8 cellular contexts compared by ENCODE assay signal in genomic region chr2:211093743-211094303, GRCh38.
DNase-seq lines count a peak whose midpoint lies in the region; ATAC-seq and TF ChIP-seq lines count a peak whose summit lies in the region.

No MANE protein-coding gene starts in this region.

- H3K4me3 Mint-ChIP-seq in natural killer cell treated with Interleukin-12 subunit alpha and Interleukin-12 subunit beta and Interleukin-15 and Interleukin-18, amount 100 ng/mL, for 72 hours = no peak overlapping the region

- H3K27ac ChIP-seq in A673 (ENCODE audit: low read depth, low read length, poor library complexity, severe bottlenecking) (no peak overlapping the region), aorta (ENCODE audit: low read depth in 1 of 2, low read length in 2 of 2) (no peak overlapping the region)

- ATAC-seq in GM18868 (IDR thresholded peaks at IDR 0.05; ENCODE audit: unreplicated experiment) (peak; percentile 73), aorta (ENCODE audit: low FRiP score) (no peak)
- no peak for ATAC-seq in natural killer cell treated with Interleukin-12 subunit alpha and Interleukin-12 subunit beta and Interleukin-15 and Interleukin-18, amount 100 ng/mL, for 72 hours

- CTCF ChIA-PET in A673 (lab: Charles Lee) = no interaction called here

- no peaks in the 10 kb centered on the region for H3K4me1 ChIP-seq in A673 (ENCODE audit: insufficient read depth, low read length, poor library complexity, severe bottlenecking)
- H3K4me1 ChIP-seq in aorta (ENCODE audit: control insufficient read depth in 1 of 2, insufficient read depth in 2 of 2, low read length in 2 of 2) = no peaks in the 10 kb centered on the region

- in situ Hi-C loops in G401 (cut with HindIII; ENCODE audit: low sequenced_read_pairs) = no loop called here

- H3K27me3 Mint-ChIP-seq in natural killer cell treated with Interleukin-12 subunit alpha and Interleukin-12 subunit beta and Interleukin-15 and Interleukin-18, amount 100 ng/mL, for 72 hours = no peaks in the 10 kb centered on the region

- peaks cover 20% of the 10 kb centered on the region for H3K9me3 Mint-ChIP-seq in natural killer cell treated with Interleukin-12 subunit alpha and Interleukin-12 subunit beta and Interleukin-15 and Interleukin-18, amount 100 ng/mL, for 72 hours

- H3K36me3 ChIP-seq in A673 (ENCODE audit: insufficient read depth, low read length, poor library complexity, severe bottlenecking) = no peaks in the 10 kb centered on the region
- no peaks in the 10 kb centered on the region for H3K36me3 ChIP-seq in aorta (ENCODE audit: control insufficient read depth in 1 of 2, insufficient read depth in 2 of 2, low read length in 1 of 2)

- no peak for TF ChIP-seq POLR2A in erythroblast (IDR thresholded peaks at IDR 0.05; ENCODE audit: low read length)

- POLR2A ChIA-PET in A673 (lab: Charles Lee; ENCODE audit: low non-redundant PET) = no interaction called here

- H3K9me3 ChIP-seq in A673 (ENCODE audit: low read depth, low read length, poor library complexity, severe bottlenecking) = no peaks in the 10 kb centered on the region
- no peaks in the 10 kb centered on the region for H3K9me3 ChIP-seq in aorta (ENCODE audit: control insufficient read depth, low read length)

- 90 to 92% methylated on average over 3 of the region's 3 CpGs for WGBS in aorta, 2 donors

- peak; percentile 52 for TF ChIP-seq CTCF in A673 (conservative IDR thresholded peaks at IDR 0.05; ENCODE audit: low read depth, low read length)
- peak; percentile 74 for TF ChIP-seq CTCF in LNCAP (IDR thresholded peaks at IDR 0.05)

- no peaks in the 10 kb centered on the region for H3K4me1 Mint-ChIP-seq in natural killer cell treated with Interleukin-12 subunit alpha and Interleukin-12 subunit beta and Interleukin-15 and Interleukin-18, amount 100 ng/mL, for 72 hours (ENCODE audit: low read depth in 2 of 2)

- no TSS peak for BruUV-seq in A673 (replicated peaks; lab: Mats Ljungman, UMichigan)

- H3K27ac Mint-ChIP-seq in natural killer cell treated with Interleukin-12 subunit alpha and Interleukin-12 subunit beta and Interleukin-15 and Interleukin-18, amount 100 ng/mL, for 72 hours = no peak overlapping the region

- H3K27me3 ChIP-seq in A673 (replicated peaks; ENCODE audit: insufficient read depth, low read depth, low read length, poor library complexity) (no peaks in the 10 kb centered on the region), aorta (ENCODE audit: control insufficient read depth in 1 of 2, insufficient read depth in 2 of 2, low read length in 1 of 2) (no peaks in the 10 kb centered on the region)

- H3K4me3 ChIP-seq in A673 (ENCODE audit: low read depth, low read length, poor library complexity, severe bottlenecking) = no peak overlapping the region
- no peak overlapping the region for H3K4me3 ChIP-seq in aorta (ENCODE audit: low read length in 2 of 2)

- intact Hi-C loops in A673 (cut with micrococcal nuclease; ENCODE audit: unreplicated experiment) = no loop called here
- intact Hi-C loops in aorta (cut with DNase I) = no loop called here

- DNase-seq in A673 (ENCODE audit: low spot score) = no peak
- DNase-seq in erythroblast (lab: John Stamatoyannopoulos, UW) = peak; percentile 1
- no peak for DNase-seq in activated CD4-positive, alpha-beta T cell treated with anti-CD3 and anti-CD28 coated beads, Interleukin-2, amount 50 U/mL, for 1 hour
- DNase-seq in G401 (ENCODE audit: low spot score) = no peak
- DNase-seq in aorta = no peak
- DNase-seq in natural killer cell treated with Interleukin-12 subunit alpha and Interleukin-12 subunit beta and Interleukin-15 and Interleukin-18, amount 100 ng/mL, for 72 hours (ENCODE audit: low spot score) = no peak

- H3K36me3 Mint-ChIP-seq in natural killer cell treated with Interleukin-12 subunit alpha and Interleukin-12 subunit beta and Interleukin-15 and Interleukin-18, amount 100 ng/mL, for 72 hours = no peaks in the 10 kb centered on the region

Comparison
In these comparisons a context has a peak if more than half of its experiments do, and no peak if none do; other contexts are left out.
1. DNase-seq: peak in erythroblast (2 of 2); none in A673 (single experiment), activated CD4-positive, alpha-beta T cell treated with anti-CD3 and anti-CD28 coated beads, Interleukin-2, amount 50 U/mL, for 1 hour (single experiment), G401 (single experiment), aorta (0 of 2) and natural killer cell treated with Interleukin-12 subunit alpha and Interleukin-12 subunit beta and Interleukin-15 and Interleukin-18, amount 100 ng/mL, for 72 hours (single experiment).